In genomic region chr2:8535821-8536685, GRCh38 we compare ENCODE assay signal across 10 cellular contexts.
DNase-seq lines count a peak whose midpoint lies in the region; ATAC-seq and TF ChIP-seq lines count a peak whose summit lies in the region.
"Had no signal": no experiment of that assay in that cellular context is flagged by ENCODE, and none has a peak within 500 bp of the region (broad histone marks: within the 10 kb centered on the region; RNA-seq: fewer than 3 reads in every experiment).

No MANE protein-coding gene starts in this region.

- peaks cover 33% of the 10 kb centered on the region for H3K36me3 ChIP-seq in OCI-LY7 (ENCODE audit: insufficient read depth, low read length)

- peaks cover 71% of the 10 kb centered on the region for H3K4me1 ChIP-seq in OCI-LY7 (ENCODE audit: insufficient read depth, low read length, poor library complexity, severe bottlenecking)

- CTCF ChIA-PET in OCI-LY7 (lab: Charles Lee; ENCODE audit: unreplicated experiment): interaction anchor here (0.5 to 1.3 kb wide), 4 partner anchors 12 to 588 kb away, joined by 3 read pairs; no protein-coding TSS in a partner anchor

- POLR2A ChIA-PET in OCI-LY7 (lab: Charles Lee): interaction anchor here (0.6 to 4.1 kb wide), 6 partner anchors 10 to 305 kb away, joined by 3 to 39 read pairs (median 14); partner anchors contain the start of gene ID2

- H3K4me2 ChIP-seq in OCI-LY7 (ENCODE audit: low read length): peak overlapping the region; percentile 56

- H3K27ac ChIP-seq in OCI-LY7 (ENCODE audit: low read depth, low read length, poor library complexity, severe bottlenecking): peak overlapping the region; percentile 58

- no peaks in the 10 kb centered on the region for H3K9me2 ChIP-seq in OCI-LY7 (ENCODE audit: insufficient read depth, low read length)

- ATAC-seq in GM19463 (IDR thresholded peaks at IDR 0.05; ENCODE audit: unreplicated experiment): peak; percentile 42
- no peak for ATAC-seq in sciatic nerve
- no peak for ATAC-seq in GM21381 (IDR thresholded peaks at IDR 0.05; ENCODE audit: unreplicated experiment)

- intact Hi-C loops in OCI-LY7 (cut with micrococcal nuclease; ENCODE audit: unreplicated experiment): no loop called here
- intact Hi-C loops in sciatic nerve (cut with DNase I): no loop called here

- H4K20me1 ChIP-seq in OCI-LY7 (ENCODE audit: insufficient read depth, low read length): no peaks in the 10 kb centered on the region

- H3K79me2 ChIP-seq in OCI-LY7 (ENCODE audit: insufficient read depth, low read depth, low read length): no peaks in the 10 kb centered on the region

- DNase-seq in OCI-LY7 (ENCODE audit: low spot score) (peak; percentile 60), fibroblast of mammary gland (ENCODE audit: low read depth) (peak; percentile 19), sciatic nerve (ENCODE audit: low spot score) (peak; percentile 55), SKM-1 (lab: John Stamatoyannopoulos, UW; ENCODE audit: unreplicated experiment) (no peak), NCI-H128 (lab: John Stamatoyannopoulos, UW; ENCODE audit: unreplicated experiment) (no peak), GM20000 (ENCODE audit: low spot score) (no peak)
- DNase-seq: HFFc6, T-helper 9 cell had no signal

- H3K9me3 ChIP-seq in OCI-LY7 (ENCODE audit: low read length): peaks cover 15% of the 10 kb centered on the region

- no TSS peak for BruUV-seq in OCI-LY7 (replicated peaks; lab: Mats Ljungman, UMichigan)

- no peak for TF ChIP-seq CTCF in OCI-LY7 (conservative IDR thresholded peaks at IDR 0.05; ENCODE audit: low read length)
- no peak for TF ChIP-seq CTCF in fibroblast of mammary gland (conservative IDR thresholded peaks at IDR 0.05; ENCODE audit: control insufficient read depth, insufficient read depth, low read depth, low read length)
- no peak for TF ChIP-seq CTCF in GM20000 (IDR thresholded peaks at IDR 0.05; ENCODE audit: extremely low read depth, missing control alignments)

- H3K4me3 ChIP-seq in OCI-LY7 (ENCODE audit: low read depth, low read length, poor library complexity, severe bottlenecking) (no peak overlapping the region), fibroblast of mammary gland (ENCODE audit: control insufficient read depth, low read depth, low read length) (no peak overlapping the region)

- no peak overlapping the region for H2AFZ ChIP-seq in OCI-LY7 (ENCODE audit: low read length)

Comparison
In these comparisons a context has a peak if more than half of its experiments do, and no peak if none do; other contexts are left out.
1. DNase-seq: peak in OCI-LY7 (single experiment), fibroblast of mammary gland (single experiment) and sciatic nerve (single experiment); none in SKM-1 (single experiment), NCI-H128 (single experiment) and GM20000 (single experiment).